In genomic region chr12:22410497-22410896, GRCh38 we compare ENCODE assay signal across 14 cellular contexts.
DNase-seq lines count a peak whose midpoint lies in the region; ATAC-seq and TF ChIP-seq lines count a peak whose summit lies in the region.
"Had no signal": no experiment of that assay in that cellular context is flagged by ENCODE, and none has a peak within 500 bp of the region (broad histone marks: within the 10 kb centered on the region; RNA-seq: fewer than 3 reads in every experiment).

No MANE protein-coding gene starts in this region.

- intact Hi-C loops in PC-3 (cut with micrococcal nuclease): loop anchor here (10.0 kb wide), 1 partner anchor 136 kb away; no protein-coding TSS in a partner anchor

- 74% methylated on average over 3 of the region's 3 CpGs for WGBS in hepatocyte (ENCODE audit: low lambda C conversion rate, missing lambda C conversion rate)
- WGBS in smooth muscle cell (ENCODE audit: low lambda C conversion rate): 79% methylated on average over 3 of the region's 3 CpGs

- H3K4me2 ChIP-seq in PC-3 (ENCODE audit: low read length) (0 out of 2 replicates have a peak overlapping the region, but pooled peaks have one; percentile 16), hepatocyte (no peak overlapping the region), smooth muscle cell (no peak overlapping the region)

- H3K9me3 ChIP-seq in PC-3 (ENCODE audit: low read length): no peaks in the 10 kb centered on the region
- H3K9me3 ChIP-seq in hepatocyte (ENCODE audit: low read depth): no peaks in the 10 kb centered on the region
- H3K9me3 ChIP-seq in smooth muscle cell (replicated peaks; ENCODE audit: low read depth): no peaks in the 10 kb centered on the region
- H3K9me3 ChIP-seq: sigmoid colon had no signal

- peak; percentile 87 for ATAC-seq in PC-3

- peaks cover 6% of the 10 kb centered on the region for H3F3A ChIP-seq in PC-3 (ENCODE audit: low read length, unreplicated experiment)
- no peaks in the 10 kb centered on the region for H3F3A ChIP-seq in smooth muscle cell (ENCODE audit: low read depth)

- H4K20me1 ChIP-seq in PC-3 (ENCODE audit: low read length) (no peaks in the 10 kb centered on the region), hepatocyte (ENCODE audit: insufficient read depth, poor library complexity, severe bottlenecking) (no peaks in the 10 kb centered on the region), smooth muscle cell (ENCODE audit: low read depth) (no peaks in the 10 kb centered on the region)

- CTCF ChIA-PET in PC-3 (lab: Charles Lee): no interaction called here

- BruUV-seq in PC-3 (replicated peaks; lab: Mats Ljungman, UMichigan): no TSS peak

- no peaks in the 10 kb centered on the region for H3K36me3 ChIP-seq in PC-3 (ENCODE audit: low read depth, low read length)
- no peaks in the 10 kb centered on the region for H3K36me3 ChIP-seq in hepatocyte (replicated peaks; ENCODE audit: insufficient read depth, low read depth)
- H3K36me3 ChIP-seq in smooth muscle cell (ENCODE audit: low read depth): no peaks in the 10 kb centered on the region
- H3K36me3 ChIP-seq: sigmoid colon had no signal

- H3K27ac ChIP-seq in PC-3 (ENCODE audit: low read length) (peak overlapping the region; percentile 93), hepatocyte (no peak overlapping the region), smooth muscle cell (ENCODE audit: low read depth) (peak overlapping the region; percentile 56)

- H3K27me3 ChIP-seq in PC-3 (ENCODE audit: low read length) (no peaks in the 10 kb centered on the region), hepatocyte (no peaks in the 10 kb centered on the region), smooth muscle cell (ENCODE audit: low read depth) (no peaks in the 10 kb centered on the region)
- H3K27me3 ChIP-seq: sigmoid colon had no signal

- H3K4me1 ChIP-seq in PC-3 (ENCODE audit: insufficient read depth, low read length) (peaks cover 40% of the 10 kb centered on the region), hepatocyte (ENCODE audit: insufficient read depth) (no peaks in the 10 kb centered on the region), smooth muscle cell (ENCODE audit: low read depth) (no peaks in the 10 kb centered on the region)

- POLR2A ChIA-PET in PC-3 (lab: Charles Lee; ENCODE audit: unreplicated experiment): no interaction called here

- H2AFZ ChIP-seq in PC-3 (ENCODE audit: low read length) (no peak overlapping the region), hepatocyte (no peak overlapping the region), smooth muscle cell (ENCODE audit: low read depth) (no peak overlapping the region)

- TF ChIP-seq CTCF in PC-3 (conservative IDR thresholded peaks at IDR 0.05; ENCODE audit: low read depth, low read length) (no peak), hepatocyte (IDR thresholded peaks at IDR 0.05; ENCODE audit: poor library complexity) (no peak), smooth muscle cell (IDR thresholded peaks at IDR 0.05; ENCODE audit: borderline replicate concordance, insufficient read depth, poor library complexity, severe bottlenecking) (no peak)

- no peak overlapping the region for H3K4me3 ChIP-seq in PC-3 (ENCODE audit: low read length)
- no peak overlapping the region for H3K4me3 ChIP-seq in hepatocyte
- no peak overlapping the region for H3K4me3 ChIP-seq in smooth muscle cell
- H3K4me3 ChIP-seq: sigmoid colon had no signal

- no peaks in the 10 kb centered on the region for H3K9me2 ChIP-seq in PC-3 (replicated peaks; ENCODE audit: low read length)
- no peaks in the 10 kb centered on the region for H3K9me2 ChIP-seq in hepatocyte (replicated peaks; ENCODE audit: insufficient read depth)

- DNase-seq in NCI-H748 (lab: John Stamatoyannopoulos, UW; ENCODE audit: unreplicated experiment) (peak; percentile 1), NCI-H748 treated with DMSO at 0.1 percent for 48 hours (lab: John Stamatoyannopoulos, UW) (no peak), PC-3 (peak; percentile 93), hepatocyte (ENCODE audit: low spot score) (peak; percentile 9), smooth muscle cell (lab: John Stamatoyannopoulos, UW; ENCODE audit: unreplicated experiment) (no peak), AG20443 (ENCODE audit: low spot score) (no peak), NCI-H2227 (lab: John Stamatoyannopoulos, UW; ENCODE audit: unreplicated experiment) (no peak), RKO (ENCODE audit: low spot score) (no peak)
- DNase-seq: activated CD4-positive, alpha-beta T cell treated with anti-CD3 and anti-CD28 coated beads for 48 hours; COR-L47; MV-4-11; NCI-H446; sigmoid colon; SW 1271 had no signal

- H3K9ac ChIP-seq in PC-3 (ENCODE audit: low read length) (peak overlapping the region; percentile 37), smooth muscle cell (ENCODE audit: low read depth) (no peak overlapping the region)

- H3K79me2 ChIP-seq in PC-3 (ENCODE audit: low read length): no peaks in the 10 kb centered on the region
- H3K79me2 ChIP-seq in hepatocyte: no peaks in the 10 kb centered on the region
- H3K79me2 ChIP-seq in smooth muscle cell (ENCODE audit: low read depth): no peaks in the 10 kb centered on the region

Comparison
In these comparisons a context has a peak if more than half of its experiments do, and no peak if none do; other contexts are left out.
1. DNase-seq: peak in NCI-H748 (single experiment), PC-3 (single experiment) and hepatocyte (single experiment); none in NCI-H748 treated with DMSO at 0.1 percent for 48 hours (single experiment), smooth muscle cell (single experiment), AG20443 (single experiment), NCI-H2227 (single experiment) and RKO (single experiment).